In genomic region chr10:107013258-107014001, GRCh38 we compare ENCODE assay signal across 22 cellular contexts.
"Had no signal": no experiment of that assay in that cellular context is flagged by ENCODE, and none has a peak within 500 bp of the region (broad histone marks: within the 10 kb centered on the region; RNA-seq: fewer than 3 reads in every experiment).

No MANE protein-coding gene starts in this region.

- H3K4me1 Mint-ChIP-seq: activated naive CD8-positive, alpha-beta T cell treated with anti-CD3 and anti-CD28 coated beads, Interleukin-2, amount 10 ng/mL, durations not matched to agents 7 days and 5 days; stimulated activated effector memory CD8-positive, alpha-beta T cell treated with anti-CD3 and anti-CD28 coated beads, Interleukin-12 subunit alpha, Interleukin-12 subunit beta, amount 100 ng/mL, for 72 hours; stimulated activated naive CD8-positive, alpha-beta T cell treated with anti-CD3 and anti-CD28 coated beads, Interleukin-15, amount 100 ng/mL, for 72 hours had no signal

- H3K4me3 Mint-ChIP-seq: activated naive CD4-positive, alpha-beta T cell treated with anti-CD3 and anti-CD28 coated beads for 36 hours; activated naive CD8-positive, alpha-beta T cell treated with anti-CD3 and anti-CD28 coated beads, Interleukin-2, amount 10 ng/mL, durations not matched to agents 7 days and 5 days; effector memory CD8-positive, alpha-beta T cell; natural killer cell treated with Interleukin-12 subunit alpha and Interleukin-12 subunit beta and Interleukin-15 and Interleukin-18, amount 100 ng/mL, for 72 hours; stimulated activated effector memory CD8-positive, alpha-beta T cell treated with anti-CD3 and anti-CD28 coated beads, Interleukin-12 subunit alpha, Interleukin-12 subunit beta, amount 100 ng/mL, for 72 hours; stimulated activated naive CD8-positive, alpha-beta T cell treated with anti-CD3 and anti-CD28 coated beads, Interleukin-15, amount 100 ng/mL, for 72 hours; T-helper 2 cell treated with Interferon-gamma antibody and Interleukin-4, amounts not matched to agents 5 μg/mL and 100 μg/mL, for 36 hours had no signal

- H3K27ac Mint-ChIP-seq: activated naive CD4-positive, alpha-beta T cell treated with anti-CD3 and anti-CD28 coated beads for 36 hours; activated naive CD8-positive, alpha-beta T cell treated with anti-CD3 and anti-CD28 coated beads, Interleukin-2, amount 10 ng/mL, durations not matched to agents 7 days and 5 days; effector memory CD8-positive, alpha-beta T cell; natural killer cell treated with Interleukin-12 subunit alpha and Interleukin-12 subunit beta and Interleukin-15 and Interleukin-18, amount 100 ng/mL, for 72 hours; stimulated activated effector memory CD8-positive, alpha-beta T cell treated with anti-CD3 and anti-CD28 coated beads, Interleukin-12 subunit alpha, Interleukin-12 subunit beta, amount 100 ng/mL, for 72 hours; stimulated activated naive CD8-positive, alpha-beta T cell treated with anti-CD3 and anti-CD28 coated beads, Interleukin-15, amount 100 ng/mL, for 72 hours; T-helper 2 cell treated with Interferon-gamma antibody and Interleukin-4, amounts not matched to agents 5 μg/mL and 100 μg/mL, for 36 hours had no signal

- H3K9me3 Mint-ChIP-seq: activated naive CD4-positive, alpha-beta T cell treated with anti-CD3 and anti-CD28 coated beads for 36 hours; natural killer cell treated with Interleukin-12 subunit alpha and Interleukin-12 subunit beta and Interleukin-15 and Interleukin-18, amount 100 ng/mL, for 72 hours; T-helper 2 cell treated with Interferon-gamma antibody and Interleukin-4, amounts not matched to agents 5 μg/mL and 100 μg/mL, for 36 hours had no signal

- H3K27me3 Mint-ChIP-seq: activated naive CD8-positive, alpha-beta T cell treated with anti-CD3 and anti-CD28 coated beads, Interleukin-2, amount 10 ng/mL, durations not matched to agents 7 days and 5 days; effector memory CD8-positive, alpha-beta T cell; stimulated activated naive CD8-positive, alpha-beta T cell treated with anti-CD3 and anti-CD28 coated beads, Interleukin-15, amount 100 ng/mL, for 72 hours had no signal

- H3K36me3 Mint-ChIP-seq: activated naive CD8-positive, alpha-beta T cell treated with anti-CD3 and anti-CD28 coated beads, Interleukin-2, amount 10 ng/mL, durations not matched to agents 7 days and 5 days; natural killer cell treated with Interleukin-12 subunit alpha and Interleukin-12 subunit beta and Interleukin-15 and Interleukin-18, amount 100 ng/mL, for 72 hours; stimulated activated effector memory CD8-positive, alpha-beta T cell treated with anti-CD3 and anti-CD28 coated beads, Interleukin-12 subunit alpha, Interleukin-12 subunit beta, amount 100 ng/mL, for 72 hours had no signal

- DNase-seq: activated CD4-positive, alpha-beta T cell treated with anti-CD3 and anti-CD28 coated beads for 48 hours; activated CD4-positive, alpha-beta T cell treated with anti-CD3 and anti-CD28 coated beads, Interleukin-2, amount 50 U/mL, for 48 hours; activated CD8-positive, alpha-beta memory T cell treated with anti-CD3 and anti-CD28 coated beads for 24 hours; activated effector memory CD4-positive, alpha-beta T cell treated with anti-CD3 and anti-CD28 coated beads, Interleukin-2, amount 50 U/mL, for 16 hours; activated naive CD4-positive, alpha-beta T cell treated with anti-CD3 and anti-CD28 coated beads for 36 hours; activated naive CD8-positive, alpha-beta T cell treated with anti-CD3 and anti-CD28 coated beads, Interleukin-2, amount 10 ng/mL, durations not matched to agents 7 days and 5 days; brain microvascular endothelial cell; caudate nucleus; cortex of kidney; effector memory CD8-positive, alpha-beta T cell; foreskin fibroblast; heart left ventricle; left ventricle myocardium inferior; mucosa of descending colon; stimulated activated CD4-positive, alpha-beta T cell treated with anti-CD3 and anti-CD28 coated beads, Interleukin-4, amount 100 ng/mL, for 24 hours; stimulated activated naive CD8-positive, alpha-beta T cell treated with anti-CD3 and anti-CD28 coated beads, Interleukin-15, amount 100 ng/mL, for 72 hours; substantia nigra; T-helper 1 cell; upper lobe of right lung had no signal
